In genomic region chr1:87328121-87329050, GRCh38 we compare ENCODE assay signal across 8 cellular contexts. TPM values are rescaled to one million over a fixed set of nuclear protein-coding genes. Genes with fewer than 3 reads are reported as not detected.
A peak's percentile ranks its signal among the peaks of the same experiment; 100 is the strongest.
DNase-seq lines count a peak whose midpoint lies in the region; ATAC-seq lines count a peak whose summit lies in the region.

Gene LMO4, plus strand, starts transcription at chr1:87328880. Its CDS starts 3,136 bp downstream, at chr1:87332016.

- peak; percentile 81 for ATAC-seq in GM21367 (IDR thresholded peaks at IDR 0.05; ENCODE audit: unreplicated experiment)

- POLR2A ChIA-PET in activated CD8-positive, alpha-beta memory T cell treated with anti-CD3 and anti-CD28 coated beads for 36 hours (lab: Charles Lee): interaction anchor here (0.6 to 1.6 kb wide), 6 partner anchors 107 to 707 kb away, joined by 3 to 10 read pairs (median 4); partner anchors contain the start of genes HS2ST1 and SELENOF

- CTCF ChIA-PET in activated CD8-positive, alpha-beta memory T cell treated with anti-CD3 and anti-CD28 coated beads for 36 hours (lab: Charles Lee): interaction anchor here (0.5 to 0.7 kb wide), 2 partner anchors 472 to 1326 kb away, joined by 3 to 4 read pairs; no protein-coding TSS in a partner anchor

- DNase-seq in COR-L47 (lab: John Stamatoyannopoulos, UW) (peak; percentile 97), HT1080 (ENCODE audit: low read depth) (peak; percentile 97), NOMO-1 (lab: John Stamatoyannopoulos, UW; ENCODE audit: unreplicated experiment in 2 of 2) (peak; percentile 96 to 97), lung microvascular endothelial cell (ENCODE audit: low read depth in 2 of 2) (peak; percentile 98)
- peak; percentile 80 for DNase-seq in effector CD8-positive, alpha-beta T cell (lab: John Stamatoyannopoulos, UW)
- DNase-seq in stimulated activated CD4-positive, alpha-beta T cell treated with anti-CD3 and anti-CD28 coated beads, TNF-alpha, amount 100 ng/mL, for 48 hours (ENCODE audit: low read depth in 3 of 3): peak; percentile 69 to 75 (median 71)

RNA-seq across cellular contexts. Expression of gene LMO4, which starts in this region (rescaled TPM):
- total RNA-seq in HT1080 (2014; rRNA removed; shearing (Covaris generic)): 30.6 and 32.6 TPM in 2 replicates
- 67.2 and 69.6 TPM in 2 replicates for polyA plus RNA-seq in HT1080 (2015; cell fraction: cytosol; rRNA removed)
- 42.5 and 47.0 TPM in 2 replicates for polyA plus RNA-seq in HT1080 (2015; cell fraction: nucleus; rRNA removed)
- total RNA-seq in activated CD8-positive, alpha-beta memory T cell treated with anti-CD3 and anti-CD28 coated beads for 36 hours: 10 to 100 TPM; 43.1 to 46.1 TPM
- 12.4 and 13.5 TPM in 2 replicates for total RNA-seq in lung microvascular endothelial cell

Comparison
In these comparisons a context has a peak if more than half of its experiments do, and no peak if none do; other contexts are left out.
1. Peak in every context shown above with its lines: DNase-seq and ATAC-seq.